19 cellular contexts compared by ENCODE assay signal in the genomic region with DNA sequence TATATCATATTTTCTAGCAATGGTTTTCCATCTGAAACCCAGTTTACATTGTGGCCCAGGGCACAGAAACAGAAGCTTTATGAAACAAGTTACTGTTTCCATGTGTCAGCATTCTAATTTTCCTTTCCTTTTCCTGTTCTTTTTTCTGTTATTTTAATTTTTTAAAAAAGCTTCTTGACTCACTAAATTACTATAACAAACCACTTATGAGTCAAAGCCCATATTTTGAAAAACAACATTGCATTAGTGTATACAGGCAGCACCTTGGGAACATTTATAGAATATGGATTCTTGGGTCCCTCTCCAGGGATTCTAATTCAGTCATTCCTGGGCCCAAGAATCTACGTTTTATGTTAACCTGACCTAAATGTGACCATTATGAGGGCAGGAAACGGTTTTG.
DNase-seq lines count a peak whose midpoint lies in the region; ATAC-seq and TF ChIP-seq lines count a peak whose summit lies in the region.
"Had no signal": no experiment of that assay in that cellular context is flagged by ENCODE, and none has a peak within 500 bp of the region (broad histone marks: within the 10 kb centered on the region; RNA-seq: fewer than 3 reads in every experiment).

No MANE protein-coding gene starts in this region.

- ATAC-seq in activated naive CD4-positive, alpha-beta T cell treated with anti-CD3 and anti-CD28 coated beads, Interleukin-2, amount 50 U/mL, for 72 hours, result no peak
- ATAC-seq: HCT116, K562 had no signal

- peaks cover 44% of the 10 kb centered on the region for H3K4me1 Mint-ChIP-seq in activated naive CD4-positive, alpha-beta T cell treated with anti-CD3 and anti-CD28 coated beads, Interleukin-2, amount 10 ng/mL, durations not matched to agents 7 days and 5 days

- H3K9me3 ChIP-seq in KOPT-K1 (ENCODE audit: insufficient read depth, low read length, poor library complexity, severe bottlenecking) (no peaks in the 10 kb centered on the region), spleen (no peaks in the 10 kb centered on the region)
- H3K9me3 ChIP-seq: pancreas, vagina had no signal

- no peaks in the 10 kb centered on the region for H3K36me3 ChIP-seq in KOPT-K1 (ENCODE audit: insufficient read depth, low read length)
- H3K36me3 ChIP-seq in brain microvascular endothelial cell (replicated peaks), result no peaks in the 10 kb centered on the region
- H3K36me3 ChIP-seq in spleen, result no peaks in the 10 kb centered on the region
- H3K36me3 ChIP-seq: pancreas, vagina had no signal

- H3K4me3 ChIP-seq in brain microvascular endothelial cell (ENCODE audit: low read depth, low read length) (no peak overlapping the region), spleen (no peak overlapping the region)
- H3K4me3 ChIP-seq: K562, pancreas, vagina had no signal

- peaks cover 3% of the 10 kb centered on the region for H3K9me3 Mint-ChIP-seq in activated naive CD4-positive, alpha-beta T cell treated with anti-CD3 and anti-CD28 coated beads, Interleukin-2, amount 10 ng/mL, durations not matched to agents 7 days and 5 days
- peaks cover 0 to 4% of the 10 kb centered on the region in 2 donors for H3K9me3 Mint-ChIP-seq in activated naive CD4-positive, alpha-beta T cell treated with anti-CD3 and anti-CD28 coated beads, Interleukin-2, amount 50 U/mL, for 72 hours

- no peak for TF ChIP-seq POLR2A in spleen (IDR thresholded peaks at IDR 0.05)

- DNase-seq in activated naive CD4-positive, alpha-beta T cell treated with anti-CD3 and anti-CD28 coated beads, Interleukin-2, amount 10 ng/mL, durations not matched to agents 7 days and 5 days, result no peak
- no peak for DNase-seq in activated naive CD4-positive, alpha-beta T cell treated with anti-CD3 and anti-CD28 coated beads, Interleukin-2, amount 50 U/mL, for 72 hours (ENCODE audit: low spot score in 2 of 2)
- no peak for DNase-seq in brain microvascular endothelial cell
- DNase-seq in spleen, result no peak
- DNase-seq in C1 segment of cervical spinal cord (lab: John Stamatoyannopoulos, UW), result no peak
- DNase-seq in activated effector memory CD4-positive, alpha-beta T cell treated with Interleukin-2 at 50 U/mL for 16 hours, result no peak
- DNase-seq in SKM-1 (lab: John Stamatoyannopoulos, UW; ENCODE audit: unreplicated experiment), result no peak
- DNase-seq: activated CD4-positive, alpha-beta T cell treated with anti-CD3 and anti-CD28 coated beads for 1 hour; activated T-cell treated with anti-CD3 and anti-CD28 coated beads for 4 hours; COR-L47; effector CD8-positive, alpha-beta T cell; NCI-H1092 treated with DMSO at 0.1 percent for 48 hours; NCI-H2107; pancreas; SHP77 had no signal

- peaks cover 8 to 43% (median 20%) of the 10 kb centered on the region in 6 donors for H3K4me1 ChIP-seq in spleen

- H3K4me3 Mint-ChIP-seq in activated naive CD4-positive, alpha-beta T cell treated with anti-CD3 and anti-CD28 coated beads, Interleukin-2, amount 10 ng/mL, durations not matched to agents 7 days and 5 days, result no peak overlapping the region

- in situ Hi-C loops in brain microvascular endothelial cell (cut with HindIII; ENCODE audit: low pct_ligation_motif_present, low sequenced_read_pairs), result no loop called here

- intact Hi-C loops in spleen (cut with DNase I; ENCODE audit: low total_unique reads), result no loop called here

- TF ChIP-seq CTCF in brain microvascular endothelial cell (IDR thresholded peaks at IDR 0.05; ENCODE audit: low read depth, low read length, missing control alignments), result no peak
- no peak for TF ChIP-seq CTCF in spleen (IDR thresholded peaks at IDR 0.05 in 8 of 11, conservative IDR thresholded peaks at IDR 0.05 in 3 of 11)

- peaks cover 19% of the 10 kb centered on the region for H3K27me3 Mint-ChIP-seq in activated naive CD4-positive, alpha-beta T cell treated with anti-CD3 and anti-CD28 coated beads, Interleukin-2, amount 10 ng/mL, durations not matched to agents 7 days and 5 days

- H3K27ac ChIP-seq in KOPT-K1 (ENCODE audit: low read depth, low read length, poor library complexity, severe bottlenecking) (peak overlapping the region; percentile 62), brain microvascular endothelial cell (peak overlapping the region; percentile 81), spleen (peak overlapping the region in 5 of 8 donors; percentile 60 to 68 (median 61))
- H3K27ac ChIP-seq: pancreas had no signal

- CTCF ChIA-PET in activated naive CD4-positive, alpha-beta T cell treated with anti-CD3 and anti-CD28 coated beads, Interleukin-2, amount 10 ng/mL, durations not matched to agents 7 days and 5 days (lab: Charles Lee), result interaction anchor here (3.3 kb wide), 1 partner anchor 117 kb away, joined by 21 read pairs; no protein-coding TSS in a partner anchor

- H3K27me3 ChIP-seq in brain microvascular endothelial cell (replicated peaks) (no peaks in the 10 kb centered on the region), spleen (replicated peaks in 1 of 7) (no peaks in the 10 kb centered on the region)
- H3K27me3 ChIP-seq: pancreas, vagina had no signal

- peak overlapping the region; percentile 93 for H3K27ac Mint-ChIP-seq in activated naive CD4-positive, alpha-beta T cell treated with anti-CD3 and anti-CD28 coated beads, Interleukin-2, amount 10 ng/mL, durations not matched to agents 7 days and 5 days
- H3K27ac Mint-ChIP-seq in activated naive CD4-positive, alpha-beta T cell treated with anti-CD3 and anti-CD28 coated beads, Interleukin-2, amount 50 U/mL, for 72 hours, result peak overlapping the region in 1 of 2 donors; percentile 83

- peaks cover 6% of the 10 kb centered on the region for H3K36me3 Mint-ChIP-seq in activated naive CD4-positive, alpha-beta T cell treated with anti-CD3 and anti-CD28 coated beads, Interleukin-2, amount 10 ng/mL, durations not matched to agents 7 days and 5 days
- H3K36me3 Mint-ChIP-seq in activated naive CD4-positive, alpha-beta T cell treated with anti-CD3 and anti-CD28 coated beads, Interleukin-2, amount 50 U/mL, for 72 hours, result no peaks in the 10 kb centered on the region

- WGBS in spleen, 5 donors, result 86 to 92% (median 89%) methylated on average over 2 of the region's 2 CpGs
